ENCODE assay signal across 13 cellular contexts in genomic region chr14:105153739-105154475, GRCh38.
"Had no signal": no experiment of that assay in that cellular context is flagged by ENCODE, and none has a peak within 500 bp of the region (broad histone marks: within the 10 kb centered on the region; RNA-seq: fewer than 3 reads in every experiment).

No MANE protein-coding gene starts in this region.

- H3K36me3 ChIP-seq: colonic mucosa, thoracic aorta had no signal

- H3K9me3 ChIP-seq: ascending aorta, colonic mucosa, thoracic aorta had no signal

- DNase-seq: activated CD4-positive, alpha-beta memory T cell treated with anti-CD3 and anti-CD28 coated beads for 36 hours; activated CD4-positive, alpha-beta T cell treated with anti-CD3 and anti-CD28 coated beads for 1 hour; activated effector memory CD4-positive, alpha-beta T cell treated with anti-CD3 and anti-CD28 coated beads, Interleukin-2, amount 50 U/mL, for 16 hours; activated T-cell treated with anti-CD3 and anti-CD28 coated beads, Interleukin-2, amount 50 U/mL, for 4 hours; colonic mucosa; hippocampal formation; occipital lobe; stimulated activated CD4-positive, alpha-beta T cell treated with anti-CD3 and anti-CD28 coated beads, Interleukin-4, amount 100 ng/mL, for 4 hours; stimulated activated naive CD8-positive, alpha-beta T cell treated with anti-CD3 and anti-CD28 coated beads, Interleukin-15, amount 100 ng/mL, for 72 hours; T-helper 2 cell had no signal

- ATAC-seq: activated T-cell treated with anti-CD3 and anti-CD28 coated beads, Interleukin-2, amount 50 U/mL, for 4 hours; natural killer cell treated with Interleukin-12 subunit alpha and Interleukin-12 subunit beta and Interleukin-15 and Interleukin-18, amount 100 ng/mL, for 72 hours; stimulated activated naive CD8-positive, alpha-beta T cell treated with anti-CD3 and anti-CD28 coated beads, Interleukin-15, amount 100 ng/mL, for 72 hours had no signal

- H3K4me1 ChIP-seq: ascending aorta, colonic mucosa had no signal

- H3K27ac ChIP-seq: ascending aorta, colonic mucosa, thoracic aorta had no signal

- H3K4me3 ChIP-seq: ascending aorta, colonic mucosa, thoracic aorta had no signal

- H3K27me3 ChIP-seq: ascending aorta, colonic mucosa had no signal
